8 cellular contexts compared by ENCODE assay signal in genomic region chr2:73896362-73897239, GRCh38.
DNase-seq lines count a peak whose midpoint lies in the region; ATAC-seq and TF ChIP-seq lines count a peak whose summit lies in the region.

No MANE protein-coding gene starts in this region.

- peak overlapping the region; percentile 37 for H3K27ac ChIP-seq in subcutaneous abdominal adipose tissue (ENCODE audit: low read depth, low read length)

- H3K36me3 ChIP-seq in subcutaneous abdominal adipose tissue (ENCODE audit: control insufficient read depth in 5 of 5, insufficient read depth in 5 of 5, low read length in 5 of 5) = no peaks in the 10 kb centered on the region

- H3K36me3 Mint-ChIP-seq in T-helper 2 cell treated with Interferon-gamma antibody and Interleukin-4, amounts not matched to agents 5 μg/mL and 100 μg/mL, for 36 hours (ENCODE audit: low read depth) = no peaks in the 10 kb centered on the region

- POLR2A ChIA-PET in AG04449 (lab: Yijun Ruan, JAX) = interaction anchor here (0.6 to 1.6 kb wide), 3 partner anchors 41 to 107 kb away, joined by 3 to 5 read pairs (median 3); no protein-coding TSS in a partner anchor

- CTCF ChIA-PET in AG04449 (lab: Yijun Ruan, JAX) = no interaction called here

- H3K9ac ChIP-seq in subcutaneous abdominal adipose tissue (ENCODE audit: low read length in 5 of 5) = no peak overlapping the region

- H3K27me3 Mint-ChIP-seq in T-helper 2 cell treated with Interferon-gamma antibody and Interleukin-4, amounts not matched to agents 5 μg/mL and 100 μg/mL, for 36 hours (ENCODE audit: low read depth) = no peaks in the 10 kb centered on the region

- peak overlapping the region; percentile 6 for H3K4me3 ChIP-seq in AG04449 (ENCODE audit: low read depth, low read length)
- H3K4me3 ChIP-seq in fibroblast of pulmonary artery (replicated peaks; ENCODE audit: low read depth, low read length) = no peak overlapping the region
- no peak overlapping the region for H3K4me3 ChIP-seq in subcutaneous abdominal adipose tissue (ENCODE audit: low read depth in 1 of 5, low read length in 5 of 5)

- peak overlapping the region; percentile 63 for H3K4me3 Mint-ChIP-seq in T-helper 2 cell treated with Interferon-gamma antibody and Interleukin-4, amounts not matched to agents 5 μg/mL and 100 μg/mL, for 36 hours

- H3K27ac Mint-ChIP-seq in T-helper 2 cell treated with Interferon-gamma antibody and Interleukin-4, amounts not matched to agents 5 μg/mL and 100 μg/mL, for 36 hours = peak overlapping the region; percentile 88

- peaks cover 2 to 13% (median 4%) of the 10 kb centered on the region in 5 donors for H3K4me1 ChIP-seq in subcutaneous abdominal adipose tissue (ENCODE audit: control insufficient read depth in 5 of 5, insufficient read depth in 5 of 5, low read length in 5 of 5)

- DNase-seq in AG04449 (ENCODE audit: low read depth, low spot score) (peak; percentile 53), fibroblast of pulmonary artery (ENCODE audit: low read depth) (peak; percentile 50), NCI-H748 (lab: John Stamatoyannopoulos, UW; ENCODE audit: unreplicated experiment) (no peak)
- peak; percentile 50 for DNase-seq in T-helper 2 cell treated with Interferon-gamma antibody and Interleukin-4, amounts not matched to agents 5 μg/mL and 100 μg/mL, for 36 hours (ENCODE audit: low spot score)

- H3K27me3 ChIP-seq in subcutaneous abdominal adipose tissue (ENCODE audit: control insufficient read depth in 5 of 5, insufficient read depth in 4 of 5, low read length in 5 of 5) = peaks cover 0 to 2% (median 0%) of the 10 kb centered on the region in 5 donors

- ATAC-seq in GM19452 (IDR thresholded peaks at IDR 0.05; ENCODE audit: unreplicated experiment) = peak; percentile 74
- no peak for ATAC-seq in GM18909 (IDR thresholded peaks at IDR 0.05; ENCODE audit: poor library complexity, unreplicated experiment)
- ATAC-seq in GM21515 (IDR thresholded peaks at IDR 0.05; ENCODE audit: unreplicated experiment) = no peak

- no peaks in the 10 kb centered on the region for H3K9me3 Mint-ChIP-seq in T-helper 2 cell treated with Interferon-gamma antibody and Interleukin-4, amounts not matched to agents 5 μg/mL and 100 μg/mL, for 36 hours

- H3K4me1 Mint-ChIP-seq in T-helper 2 cell treated with Interferon-gamma antibody and Interleukin-4, amounts not matched to agents 5 μg/mL and 100 μg/mL, for 36 hours (ENCODE audit: low read depth) = peaks cover 32% of the 10 kb centered on the region

- TF ChIP-seq CTCF in AG04449 (IDR thresholded peaks at IDR 0.05; ENCODE audit: insufficient read depth, low read length, missing control alignments) (no peak), fibroblast of pulmonary artery (IDR thresholded peaks at IDR 0.05; ENCODE audit: low read length, missing control alignments) (no peak)

- H3K9me3 ChIP-seq in subcutaneous abdominal adipose tissue (ENCODE audit: control insufficient read depth in 5 of 5, low read length in 5 of 5) = no peaks in the 10 kb centered on the region
